In genomic region chr19:56748443-56748842, GRCh38 we compare ENCODE assay signal across 11 cellular contexts.
DNase-seq lines count a peak whose midpoint lies in the region; TF ChIP-seq lines count a peak whose summit lies in the region.
"Had no signal": no experiment of that assay in that cellular context is flagged by ENCODE, and none has a peak within 500 bp of the region (broad histone marks: within the 10 kb centered on the region; RNA-seq: fewer than 3 reads in every experiment).

No MANE protein-coding gene starts in this region.

- H3K27ac ChIP-seq in DOHH2 (ENCODE audit: low read depth, low read length) (no peak overlapping the region), coronary artery (no peak overlapping the region)
- H3K27ac ChIP-seq: Peyer's patch had no signal

- CTCF ChIA-PET in Caco-2 (lab: Charles Lee), result no interaction called here

- no peaks in the 10 kb centered on the region for H3K4me1 ChIP-seq in DOHH2 (ENCODE audit: control insufficient read depth, low read length)
- no peaks in the 10 kb centered on the region for H3K4me1 ChIP-seq in Caco-2
- H3K4me1 ChIP-seq: Peyer's patch had no signal

- H3K27ac Mint-ChIP-seq in Caco-2 (ENCODE audit: unreplicated experiment), result no peak overlapping the region
- H3K27ac Mint-ChIP-seq: activated naive CD8-positive, alpha-beta T cell had no signal

- no peaks in the 10 kb centered on the region for H3K4me1 Mint-ChIP-seq in Caco-2 (ENCODE audit: low read depth, unreplicated experiment)

- peak; percentile 67 for DNase-seq in MV-4-11 (lab: John Stamatoyannopoulos, UW)
- no peak for DNase-seq in coronary artery (ENCODE audit: low spot score)
- DNase-seq in myocyte (ENCODE audit: low read depth), result peak; percentile 22
- DNase-seq in NCI-H345 (lab: John Stamatoyannopoulos, UW), result no peak
- DNase-seq in NCI-H128 (lab: John Stamatoyannopoulos, UW; ENCODE audit: unreplicated experiment), result no peak
- no peak for DNase-seq in Caco-2
- DNase-seq in ureter (ENCODE audit: low spot score), result no peak
- DNase-seq: islet precursor cell, Peyer's patch had no signal

- no peaks in the 10 kb centered on the region for H3F3A ChIP-seq in DOHH2 (ENCODE audit: control insufficient read depth, insufficient read depth)

- H4K20me1 ChIP-seq in DOHH2 (ENCODE audit: control insufficient read depth, insufficient read depth, low read depth, low read length), result no peaks in the 10 kb centered on the region

- H3K9me3 ChIP-seq in DOHH2 (ENCODE audit: control insufficient read depth, insufficient read depth, low read length) (peaks cover 6% of the 10 kb centered on the region; the same call in 1 of the 2 replicates), Caco-2 (peaks cover 9% of the 10 kb centered on the region)

- H3K27me3 ChIP-seq in DOHH2 (ENCODE audit: control insufficient read depth, low read length) (no peaks in the 10 kb centered on the region), Caco-2 (replicated peaks; ENCODE audit: control insufficient read depth, insufficient read depth, low read length) (no peaks in the 10 kb centered on the region)
- H3K27me3 ChIP-seq: Peyer's patch had no signal

- peaks cover 43% of the 10 kb centered on the region for H3K9me3 Mint-ChIP-seq in Caco-2 (ENCODE audit: unreplicated experiment)

- no peaks in the 10 kb centered on the region for H3K9me2 ChIP-seq in DOHH2 (replicated peaks; ENCODE audit: control insufficient read depth, low read length)

- no peak overlapping the region for H3K4me2 ChIP-seq in DOHH2 (ENCODE audit: low read length)

- TF ChIP-seq CTCF in DOHH2 (IDR thresholded peaks at IDR 0.05; ENCODE audit: low read depth, low read length, poor library complexity, severe bottlenecking) (peak; percentile 57), coronary artery (IDR thresholded peaks at IDR 0.05) (peak; percentile 12), Caco-2 (IDR thresholded peaks at IDR 0.05; ENCODE audit: insufficient read depth in 1 of 2, low read depth in 1 of 2, low read length in 1 of 2, severe bottlenecking in 1 of 2, unreplicated experiment in 1 of 2) (peak in 1 of 2 experiments; percentile 19)

- BruUV-seq in Caco-2 (replicated peaks; lab: Mats Ljungman, UMichigan), result no TSS peak

- H3K36me3 ChIP-seq in DOHH2 (ENCODE audit: control insufficient read depth, low read length) (no peaks in the 10 kb centered on the region), Caco-2 (ENCODE audit: control insufficient read depth, insufficient read depth, low read length) (no peaks in the 10 kb centered on the region)
- H3K36me3 ChIP-seq: Peyer's patch had no signal

- no peak overlapping the region for H3K4me3 ChIP-seq in DOHH2 (ENCODE audit: low read length)
- peak overlapping the region; percentile 29 for H3K4me3 ChIP-seq in coronary artery
- no peak overlapping the region for H3K4me3 ChIP-seq in Caco-2 (ENCODE audit: low read depth, low read length)
- H3K4me3 ChIP-seq: Peyer's patch had no signal

- intact Hi-C loops in Caco-2 (cut with micrococcal nuclease; ENCODE audit: unreplicated experiment), result no loop called here

- H3K79me2 ChIP-seq in DOHH2 (ENCODE audit: control insufficient read depth, low read length), result no peaks in the 10 kb centered on the region

- H3K27me3 Mint-ChIP-seq in Caco-2 (ENCODE audit: insufficient read depth, unreplicated experiment), result no peaks in the 10 kb centered on the region
- H3K27me3 Mint-ChIP-seq: activated naive CD8-positive, alpha-beta T cell had no signal

- no peak overlapping the region for H3K4me3 Mint-ChIP-seq in Caco-2 (ENCODE audit: unreplicated experiment)
- H3K4me3 Mint-ChIP-seq: activated naive CD8-positive, alpha-beta T cell had no signal

- POLR2A ChIA-PET in Caco-2 (lab: Charles Lee), result no interaction called here

- no peaks in the 10 kb centered on the region for H3K36me3 Mint-ChIP-seq in Caco-2 (ENCODE audit: insufficient read depth, unreplicated experiment)

Comparison
In these comparisons a context has a peak if more than half of its experiments do, and no peak if none do; other contexts are left out.
1. DNase-seq: peak in MV-4-11 (single experiment) and myocyte (single experiment); none in coronary artery (single experiment), NCI-H345 (single experiment), NCI-H128 (single experiment), Caco-2 (0 of 2) and ureter (single experiment).